In the genomic region with DNA sequence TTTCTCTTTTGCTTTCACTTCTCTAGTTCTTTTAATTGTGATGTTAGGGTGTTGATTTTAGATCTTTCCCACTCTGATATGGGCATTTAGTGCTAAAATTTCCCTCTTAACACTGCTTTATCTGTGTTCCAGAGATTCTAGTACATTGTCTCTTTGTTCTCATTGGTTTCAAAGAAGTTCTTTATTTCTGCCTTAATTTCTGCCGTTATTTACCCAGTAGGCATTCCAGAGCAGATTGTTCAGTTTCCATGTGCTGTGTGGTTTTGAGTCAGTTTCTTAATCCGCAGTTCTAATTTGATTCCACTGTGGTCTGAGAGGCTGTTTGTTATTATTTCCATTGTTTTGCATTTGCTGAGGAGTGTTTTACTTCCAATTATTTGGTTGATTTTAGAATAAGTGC, we compare ENCODE assay signal across 11 cellular contexts. TPM values are rescaled to one million over a fixed set of nuclear protein-coding genes. Genes with fewer than 3 reads are reported as not detected.
DNase-seq lines count a peak whose midpoint lies in the region.
"Not testable (repeated sequence)": the region's sequence is repeated elsewhere in the genome, so short reads cannot be mapped to it uniquely, and the experiment has no call there.
"Had no signal": no experiment of that assay in that cellular context is flagged by ENCODE, and none has a peak within 500 bp of the region (broad histone marks: within the 10 kb centered on the region; RNA-seq: fewer than 3 reads in every experiment).

No MANE protein-coding gene starts in this region.

- H3K9me3 Mint-ChIP-seq in IgD-negative memory B cell; activated CD4-positive, alpha-beta memory T cell treated with anti-CD3 and anti-CD28 coated beads for 36 hours: not testable (repeated sequence)

- POLR2A ChIA-PET in activated CD4-positive, alpha-beta memory T cell treated with anti-CD3 and anti-CD28 coated beads for 36 hours (lab: Charles Lee): not testable (repeated sequence)

- intact Hi-C loops in activated CD4-positive, alpha-beta memory T cell treated with anti-CD3 and anti-CD28 coated beads for 36 hours (cut with micrococcal nuclease): not testable (repeated sequence)

- CTCF ChIA-PET in activated CD4-positive, alpha-beta memory T cell treated with anti-CD3 and anti-CD28 coated beads for 36 hours (lab: Charles Lee): not testable (repeated sequence)

- not testable (repeated sequence) for H3K27me3 Mint-ChIP-seq in IgD-negative memory B cell
- H3K27me3 Mint-ChIP-seq in activated CD4-positive, alpha-beta memory T cell treated with anti-CD3 and anti-CD28 coated beads for 36 hours: peaks cover 17% of the 10 kb centered on the region

- not testable (repeated sequence) for H3K36me3 Mint-ChIP-seq in IgD-negative memory B cell; activated CD4-positive, alpha-beta memory T cell treated with anti-CD3 and anti-CD28 coated beads for 36 hours

- H3K4me3 Mint-ChIP-seq in IgD-negative memory B cell: peak overlapping the region; percentile 66 to 91 (median 81)
- peak overlapping the region; percentile 19 for H3K4me3 Mint-ChIP-seq in activated CD4-positive, alpha-beta memory T cell treated with anti-CD3 and anti-CD28 coated beads for 36 hours

- peak overlapping the region in 2 of 3 donors; percentile 21 to 22 for H3K27ac Mint-ChIP-seq in IgD-negative memory B cell
- H3K27ac Mint-ChIP-seq in activated CD4-positive, alpha-beta memory T cell treated with anti-CD3 and anti-CD28 coated beads for 36 hours: not testable (repeated sequence)

- DNase-seq in NOMO-1 (lab: John Stamatoyannopoulos, UW; ENCODE audit: unreplicated experiment in 2 of 2) (peak; percentile 20 to 49), RPMI7951 (ENCODE audit: low read depth) (peak; percentile 14), astrocyte of the hippocampus (ENCODE audit: low read depth, low spot score) (peak; percentile 3), globus pallidus (ENCODE audit: low spot score) (peak; percentile 66), pons (ENCODE audit: low spot score) (peak; percentile 91), superior temporal gyrus (ENCODE audit: extremely low spot score) (peak; percentile 44)
- not testable (repeated sequence) for DNase-seq in activated CD4-positive, alpha-beta memory T cell treated with anti-CD3 and anti-CD28 coated beads for 36 hours

- peaks cover 17 to 21% (median 18%) of the 10 kb centered on the region in 3 donors for H3K4me1 Mint-ChIP-seq in IgD-negative memory B cell
- H3K4me1 Mint-ChIP-seq in activated CD4-positive, alpha-beta memory T cell treated with anti-CD3 and anti-CD28 coated beads for 36 hours (ENCODE audit: low read depth): not testable (repeated sequence)

RNA-seq across cellular contexts. Expression of gene OR13A1, which starts 16.9 kb away (rescaled TPM):
- polyA plus RNA-seq in IgD-negative memory B cell: 0.55 TPM
- not detected in 2 replicates for total RNA-seq in RPMI7951 (2014; rRNA removed; shearing (Covaris generic))
- total RNA-seq in activated CD4-positive, alpha-beta memory T cell treated with anti-CD3 and anti-CD28 coated beads for 36 hours: not detected
- total RNA-seq: G401, IMR-90, Right ventricle myocardium superior had no signal
- polyA plus RNA-seq: IMR-90 had no signal
